1 cellular context compared by ENCODE assay signal in genomic region chr14:75648066-75648838, GRCh38.
TF ChIP-seq lines count a peak whose summit lies in the region.

No MANE protein-coding gene starts in this region.

TF ChIP-seq in HepG2, 621 proteins besides CTCF, POLR2A, EP300 and RAD21 (continued from another document and continues in another):
- TF ChIP-seq ZNF503 (CRISPR knock-in tag; IDR thresholded peaks at IDR 0.05) (peak; percentile 86), ZNF766 (CRISPR knock-in tag; IDR thresholded peaks at IDR 0.05; ENCODE audit: borderline replicate concordance) (no peak), NONO (IDR thresholded peaks at IDR 0.05) (no peak), NONO (CRISPR knock-in tag; conservative IDR thresholded peaks at IDR 0.05) (peak; percentile 92), TFE3 (CRISPR knock-in tag; IDR thresholded peaks at IDR 0.05) (peak; percentile 87), KIAA2018 (CRISPR knock-in tag; IDR thresholded peaks at IDR 0.05; ENCODE audit: borderline replicate concordance) (no peak), ZNF552 (CRISPR knock-in tag; IDR thresholded peaks at IDR 0.05; ENCODE audit: borderline replicate concordance) (0 out of 2 replicates have a peak, but pooled peaks have one; percentile 52), TBX3 (IDR thresholded peaks at IDR 0.05; ENCODE audit: borderline replicate concordance) (peak; percentile 81; the same call in 1 of the 2 replicates), CBX2 (IDR thresholded peaks at IDR 0.05; ENCODE audit: low read depth, low read length) (no peak), CBX2 (CRISPR knock-in tag; IDR thresholded peaks at IDR 0.05; ENCODE audit: low read depth) (no peak), PHF20 (CRISPR knock-in tag; IDR thresholded peaks at IDR 0.05) (no peak), ZNF776 (CRISPR knock-in tag; IDR thresholded peaks at IDR 0.05) (no peak), HINFP (CRISPR knock-in tag; IDR thresholded peaks at IDR 0.05; ENCODE audit: low read depth) (peak; percentile 74; the same call in 1 of the 2 replicates), RORA (CRISPR knock-in tag; IDR thresholded peaks at IDR 0.05) (peak; percentile 92; the same call in 1 of the 2 replicates), SP1 (IDR thresholded peaks at IDR 0.05) (no peak), SP1 (CRISPR knock-in tag; IDR thresholded peaks at IDR 0.05) (peak; percentile 48; the same call in 1 of the 2 replicates), RFX1 (IDR thresholded peaks at IDR 0.05) (no peak), ZNF784 (CRISPR knock-in tag; IDR thresholded peaks at IDR 0.05; ENCODE audit: borderline replicate concordance) (no peak), ATF6 (CRISPR knock-in tag; conservative IDR thresholded peaks at IDR 0.05) (0 out of 2 replicates have a peak, but pooled peaks have one; percentile 48), THRA (CRISPR knock-in tag; IDR thresholded peaks at IDR 0.05; ENCODE audit: borderline replicate concordance) (peak; percentile 88), ZNF260 (CRISPR knock-in tag; IDR thresholded peaks at IDR 0.05; ENCODE audit: borderline replicate concordance, low read depth) (no peak), SRSF4 (IDR thresholded peaks at IDR 0.05; ENCODE audit: low read depth, low read length, poor library complexity, severe bottlenecking) (no peak), ZNF644 (CRISPR knock-in tag; IDR thresholded peaks at IDR 0.05; ENCODE audit: low read depth) (peak; percentile 98), ZNF205 (CRISPR knock-in tag; IDR thresholded peaks at IDR 0.05) (peak; percentile 92), RXRA (CRISPR knock-in tag; IDR thresholded peaks at IDR 0.05) (peak; percentile 97), E2F5 (CRISPR knock-in tag; conservative IDR thresholded peaks at IDR 0.05) (no peak), TEAD3 (CRISPR knock-in tag; optimal IDR thresholded peaks at IDR 0.05; ENCODE audit: borderline replicate concordance) (peak; percentile 100), ZNF660 (CRISPR knock-in tag; IDR thresholded peaks at IDR 0.05; ENCODE audit: borderline replicate concordance, low read depth) (no peak), ERF (CRISPR knock-in tag; IDR thresholded peaks at IDR 0.05) (peak; percentile 68; the same call in 1 of the 2 replicates), ZBTB20 (CRISPR knock-in tag; IDR thresholded peaks at IDR 0.05; ENCODE audit: borderline replicate concordance, low read depth) (peak; percentile 81), HNRNPK (IDR thresholded peaks at IDR 0.05; ENCODE audit: low read depth, low read length, poor library complexity, severe bottlenecking) (no peak), GRHL1 (CRISPR knock-in tag; conservative IDR thresholded peaks at IDR 0.05) (no peak), TAF1 (CRISPR knock-in tag; IDR thresholded peaks at IDR 0.05) (peak; percentile 32; the same call in 1 of the 2 replicates), ZFYVE20 (CRISPR knock-in tag; IDR thresholded peaks at IDR 0.05; ENCODE audit: borderline replicate concordance, low read depth) (no peak)
